In the genomic region with DNA sequence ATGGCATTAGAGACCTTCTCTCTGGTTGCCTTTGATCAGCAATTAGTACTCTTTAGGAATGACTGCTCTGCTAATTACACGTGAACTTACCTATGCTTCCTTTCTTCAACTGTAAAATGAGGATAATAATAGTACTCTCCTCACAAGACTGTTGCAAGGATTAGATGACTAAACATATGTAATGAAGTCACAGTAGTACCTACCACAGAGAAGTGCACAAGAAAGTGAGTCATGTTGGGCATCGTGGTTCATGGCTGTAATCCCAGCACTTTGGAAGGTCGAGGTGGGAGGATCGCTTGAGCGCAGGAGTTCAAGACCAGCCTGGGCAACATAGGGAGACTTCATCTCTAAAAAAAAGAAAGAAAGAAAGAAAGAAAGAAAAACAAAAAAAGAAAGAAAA, we compare ENCODE assay signal across 21 cellular contexts.
A peak's percentile ranks its signal among the peaks of the same experiment; 100 is the strongest.
DNase-seq lines count a peak whose midpoint lies in the region; ATAC-seq, FAIRE-seq and TF ChIP-seq lines count a peak whose summit lies in the region.
"Had no signal": no experiment of that assay in that cellular context is flagged by ENCODE, and none has a peak within 500 bp of the region (broad histone marks: within the 10 kb centered on the region; RNA-seq: fewer than 3 reads in every experiment).

No MANE protein-coding gene starts in this region.

- no peaks in the 10 kb centered on the region for H4K20me1 ChIP-seq in GM23248 (ENCODE audit: insufficient read depth)
- H4K20me1 ChIP-seq in K562 (replicated peaks; ENCODE audit: control insufficient read depth, insufficient read depth, low read length) = no peaks in the 10 kb centered on the region

- H3K9me2 ChIP-seq in GM23248 (ENCODE audit: insufficient read depth) = no peaks in the 10 kb centered on the region

- no peak for ATAC-seq in K562
- peak; percentile 43 for ATAC-seq in naive thymus-derived CD4-positive, alpha-beta T cell
- ATAC-seq in HG03175 (IDR thresholded peaks at IDR 0.05; ENCODE audit: unreplicated experiment) = no peak
- ATAC-seq: left cardiac atrium, Panc1, pancreas, WTC11 had no signal

- peak; percentile 74 for DNase-seq in GM23248
- DNase-seq in MG63 = peak; percentile 34
- no peak for DNase-seq in K562 (ENCODE audit: extremely low read depth in 1 of 4, low spot score in 3 of 4)
- DNase-seq in naive thymus-derived CD4-positive, alpha-beta T cell = no peak
- DNase-seq in hippocampal formation (lab: John Stamatoyannopoulos, UW) = no peak
- no peak for DNase-seq in NCI-H748 (lab: John Stamatoyannopoulos, UW; ENCODE audit: unreplicated experiment)
- DNase-seq: activated T-cell treated with anti-CD3 and anti-CD28 coated beads for 4 hours, DMS79 treated with DMSO at 0.1 percent for 48 hours, left cardiac atrium, NCI-H187 treated with DMSO at 0.1 percent for 48 hours, NCI-H524 treated with DMSO at 0.1 percent for 48 hours, pancreas, stomach had no signal

- peaks cover 0 to 9% (median 8%) of the 10 kb centered on the region in 7 donors for H3K4me1 Mint-ChIP-seq in naive thymus-derived CD4-positive, alpha-beta T cell
- H3K4me1 Mint-ChIP-seq: WTC11 had no signal

- H3K4me3 ChIP-seq in GM23248 (no peak overlapping the region), MG63 (no peak overlapping the region), K562 (no peak overlapping the region)
- no peak overlapping the region for H3K4me3 ChIP-seq in naive thymus-derived CD4-positive, alpha-beta T cell (ENCODE audit: low read length)
- H3K4me3 ChIP-seq: HAP-1, hepatocyte, pancreas, stomach had no signal

- H3K27ac ChIP-seq in GM23248 = no peak overlapping the region
- H3K27ac ChIP-seq in K562 (ENCODE audit: extremely low read depth, low read depth, low read length) = no peak overlapping the region
- H3K27ac ChIP-seq in naive thymus-derived CD4-positive, alpha-beta T cell (ENCODE audit: low read depth, low read length) = no peak overlapping the region
- H3K27ac ChIP-seq: C4-2B, hepatocyte, pancreas, stomach had no signal

- H3K4me3 Mint-ChIP-seq in naive thymus-derived CD4-positive, alpha-beta T cell = no peak overlapping the region
- H3K4me3 Mint-ChIP-seq: WTC11 had no signal

- no peak overlapping the region for H3K4me2 ChIP-seq in GM23248 (ENCODE audit: unreplicated experiment)
- no peak overlapping the region for H3K4me2 ChIP-seq in K562 (ENCODE audit: insufficient read depth, low read length)
- H3K4me2 ChIP-seq: hepatocyte had no signal

- CTCF ChIA-PET in K562 (lab: Yijun Ruan, JAX; ENCODE audit: low intra/inter-chr PET ratio) = no interaction called here
- CTCF ChIA-PET in naive thymus-derived CD4-positive, alpha-beta T cell (lab: Charles Lee) = no interaction called here

- no peak for TF ChIP-seq POLR2A in K562 (conservative IDR thresholded peaks at IDR 0.05)

- intact Hi-C loops in K562 (cut with micrococcal nuclease) = no loop called here
- intact Hi-C loops in naive thymus-derived CD4-positive, alpha-beta T cell (cut with micrococcal nuclease) = loop anchor here in 1 of 2 donors (5.0 to 10.0 kb wide), 2 partner anchors 335 to 607 kb away; partner anchors contain the start of gene RAVER2

- TF ChIP-seq EP300 in K562 (IDR thresholded peaks at IDR 0.05; ENCODE audit: low read length) = no peak

- TF ChIP-seq RAD21 in K562 (CRISPR knock-in tag; conservative IDR thresholded peaks at IDR 0.05 in 1 of 2, IDR thresholded peaks at IDR 0.05 in 1 of 2) = no peak

- H3K36me3 Mint-ChIP-seq in naive thymus-derived CD4-positive, alpha-beta T cell = no peaks in the 10 kb centered on the region
- H3K36me3 Mint-ChIP-seq: WTC11 had no signal

- H3K36me3 ChIP-seq in GM23248 (ENCODE audit: low read depth) (no peaks in the 10 kb centered on the region), MG63 (no peaks in the 10 kb centered on the region), K562 (ENCODE audit: control insufficient read depth, insufficient read depth, low read length) (no peaks in the 10 kb centered on the region)
- no peaks in the 10 kb centered on the region for H3K36me3 ChIP-seq in naive thymus-derived CD4-positive, alpha-beta T cell (ENCODE audit: control insufficient read depth in 2 of 3, insufficient read depth in 3 of 3, low read length in 3 of 3)
- H3K36me3 ChIP-seq: HAP-1, pancreas, stomach had no signal

- no peaks in the 10 kb centered on the region for H3K79me2 ChIP-seq in GM23248 (ENCODE audit: insufficient read depth)
- no peaks in the 10 kb centered on the region for H3K79me2 ChIP-seq in K562 (ENCODE audit: control insufficient read depth, insufficient read depth, low read length)
- H3K79me2 ChIP-seq: hepatocyte had no signal

- POLR2A ChIA-PET in K562 (lab: Yijun Ruan, JAX) = interaction anchor here (0.9 kb wide), 1 partner anchor 16 kb away, joined by 3 read pairs; no protein-coding TSS in a partner anchor
- POLR2A ChIA-PET in naive thymus-derived CD4-positive, alpha-beta T cell (lab: Charles Lee) = no interaction called here

- in situ Hi-C loops in GM23248 (cut with MboI) (no loop called here), K562 (cut with MboI) (loop anchor here (25.0 kb wide), 1 partner anchor 857 kb away; no protein-coding TSS in a partner anchor)

- no peaks in the 10 kb centered on the region for H3K27me3 ChIP-seq in GM23248 (replicated peaks; ENCODE audit: insufficient read depth)
- H3K27me3 ChIP-seq in MG63 = no peaks in the 10 kb centered on the region
- no peaks in the 10 kb centered on the region for H3K27me3 ChIP-seq in K562 (ENCODE audit: control insufficient read depth in 2 of 2, insufficient read depth in 2 of 2, low read length in 2 of 2)
- H3K27me3 ChIP-seq in naive thymus-derived CD4-positive, alpha-beta T cell (ENCODE audit: control insufficient read depth in 2 of 2, insufficient read depth in 2 of 2, low read length in 2 of 2) = no peaks in the 10 kb centered on the region
- H3K27me3 ChIP-seq: hepatocyte, pancreas, stomach had no signal

- no peak overlapping the region for H3K9ac ChIP-seq in GM23248
- no peak overlapping the region for H3K9ac ChIP-seq in K562 (ENCODE audit: insufficient read depth in 1 of 2, low read depth in 2 of 2, low read length in 2 of 2)

- WGBS in GM23248 (ENCODE audit: low coverage in 1 of 2, low lambda C conversion rate in 2 of 2, missing lambda C conversion rate in 2 of 2), 2 experiments = 50 to 58% methylated on average over 5 of the region's 5 CpGs
- 38% methylated on average over 5 of the region's 5 CpGs for WGBS in K562 (ENCODE audit: insufficient coverage, low coverage, missing lambda C conversion rate)

- H2AFZ ChIP-seq in GM23248 = no peak overlapping the region
- H2AFZ ChIP-seq in K562 (ENCODE audit: low read depth, low read length) = no peak overlapping the region
- H2AFZ ChIP-seq: hepatocyte had no signal

- no peaks in the 10 kb centered on the region for H3K9me3 Mint-ChIP-seq in naive thymus-derived CD4-positive, alpha-beta T cell
- H3K9me3 Mint-ChIP-seq: WTC11 had no signal

- no peak overlapping the region for H3K27ac Mint-ChIP-seq in naive thymus-derived CD4-positive, alpha-beta T cell
- H3K27ac Mint-ChIP-seq: WTC11 had no signal

- H3K9me3 ChIP-seq in GM23248 (ENCODE audit: low read depth) = no peaks in the 10 kb centered on the region
- peaks cover 2% of the 10 kb centered on the region; the same call in 1 of the 2 replicates for H3K9me3 ChIP-seq in MG63
- H3K9me3 ChIP-seq in K562 (replicated peaks; ENCODE audit: control insufficient read depth, insufficient read depth, low read depth, low read length) = no peaks in the 10 kb centered on the region; the same call in 1 of the 2 replicates
- H3K9me3 ChIP-seq in naive thymus-derived CD4-positive, alpha-beta T cell (ENCODE audit: control insufficient read depth in 2 of 3, low read length in 3 of 3) = no peaks in the 10 kb centered on the region
- H3K9me3 ChIP-seq: HAP-1, pancreas, stomach had no signal

- FAIRE-seq in K562 (lab: Jason Lieb, UNC) = no peak
- FAIRE-seq: colon, pancreas, urothelium cell line had no signal

- BruUV-seq in K562 (replicated peaks; lab: Mats Ljungman, UMichigan) = no TSS peak

- no peak for TF ChIP-seq CTCF in K562 (IDR thresholded peaks at IDR 0.05 in 2 of 3, conservative IDR thresholded peaks at IDR 0.05 in 1 of 3; ENCODE audit: insufficient read depth in 2 of 3, low read depth in 1 of 3, low read length in 3 of 3)

- H3K9me1 ChIP-seq in K562 (ENCODE audit: control insufficient read depth, insufficient read depth, low read length) = no peaks in the 10 kb centered on the region

- peaks cover 3% of the 10 kb centered on the region; the same call in 1 of the 2 replicates for H3K4me1 ChIP-seq in GM23248 (ENCODE audit: insufficient read depth)
- peaks cover 5 to 10% of the 10 kb centered on the region in 2 experiments; a peak in 3 of 5 replicates for H3K4me1 ChIP-seq in K562 (replicated peaks in 1 of 2; ENCODE audit: control insufficient read depth in 2 of 2, insufficient read depth in 2 of 2, low read length in 2 of 2)
- peaks cover 0 to 4% of the 10 kb centered on the region in 2 donors for H3K4me1 ChIP-seq in naive thymus-derived CD4-positive, alpha-beta T cell (ENCODE audit: control insufficient read depth in 2 of 2, insufficient read depth in 2 of 2, low read length in 2 of 2)
- H3K4me1 ChIP-seq: HAP-1, pancreas, stomach had no signal

- H3F3A ChIP-seq in GM23248 (ENCODE audit: insufficient read depth) = no peaks in the 10 kb centered on the region

- H3K27me3 Mint-ChIP-seq in naive thymus-derived CD4-positive, alpha-beta T cell = peaks cover 0 to 13% (median 4%) of the 10 kb centered on the region in 5 donors

TF ChIP-seq in K562, 482 proteins besides CTCF, POLR2A, EP300 and RAD21 (continues in another document):
- TF ChIP-seq RBM15 (IDR thresholded peaks at IDR 0.05; ENCODE audit: insufficient read depth, low read length) = no peak

Comparison
In these comparisons a context has a peak if more than half of its experiments do, and no peak if none do; other contexts are left out.
1. DNase-seq: peak in GM23248 (single experiment) and MG63 (single experiment); none in K562 (0 of 4), naive thymus-derived CD4-positive, alpha-beta T cell (0 of 9), hippocampal formation (0 of 2) and NCI-H748 (single experiment).